19 cellular contexts compared by ENCODE assay signal in genomic region chr5:1213508-1214162, GRCh38. TPM values are rescaled to one million over a fixed set of nuclear protein-coding genes. Genes with fewer than 3 reads are reported as not detected.
DNase-seq lines count a peak whose midpoint lies in the region; ATAC-seq and TF ChIP-seq lines count a peak whose summit lies in the region.
"Had no signal": no experiment of that assay in that cellular context is flagged by ENCODE, and none has a peak within 500 bp of the region (broad histone marks: within the 10 kb centered on the region; RNA-seq: fewer than 3 reads in every experiment).

No MANE protein-coding gene starts in this region.

- no CpG with 5 or more reads among the region's 25 CpGs for WGBS in neuronal stem cell (ENCODE audit: extremely low coverage in 2 of 2, insufficient read length in 2 of 2, insufficient replicate concordance in 1 of 2), 2 donors

- H3K18ac ChIP-seq in neuronal stem cell (ENCODE audit: low read length) = no peak overlapping the region

- peaks cover 9% of the 10 kb centered on the region for H3K4me1 Mint-ChIP-seq in stimulated activated naive CD8-positive, alpha-beta T cell treated with anti-CD3 and anti-CD28 coated beads, Interleukin-15, amount 100 ng/mL, for 72 hours
- H3K4me1 Mint-ChIP-seq in CD4-positive, alpha-beta T cell (ENCODE audit: low read depth) = no peaks in the 10 kb centered on the region
- no peaks in the 10 kb centered on the region for H3K4me1 Mint-ChIP-seq in progenitor cell of endocrine pancreas (ENCODE audit: low read depth)
- H3K4me1 Mint-ChIP-seq: CD14-positive monocyte; CD8-positive, alpha-beta memory T cell had no signal

- no peak overlapping the region for H2AFZ ChIP-seq in neuronal stem cell (ENCODE audit: low read length)

- no peak overlapping the region for H3K4me2 ChIP-seq in neuronal stem cell (ENCODE audit: insufficient read depth, low read length, poor library complexity, severe bottlenecking)

- H2BK120ac ChIP-seq in neuronal stem cell (ENCODE audit: low read depth, low read length) = no peak overlapping the region

- ATAC-seq in Right ventricle myocardium superior (ENCODE audit: poor library complexity) = no peak
- ATAC-seq in stimulated activated naive CD8-positive, alpha-beta T cell treated with anti-CD3 and anti-CD28 coated beads, Interleukin-15, amount 100 ng/mL, for 72 hours = peak; percentile 15
- ATAC-seq in stimulated activated naive CD8-positive, alpha-beta T cell treated with anti-CD3 and anti-CD28 coated beads, Interleukin-15, Interleukin-2, amounts not matched to agents 100 U/mL and 50 U/mL, for 24 hours = no peak
- no peak for ATAC-seq in CD4-positive, alpha-beta T cell (ENCODE audit: poor library complexity)

- intact Hi-C loops in Right ventricle myocardium superior (cut with DNase I) (no loop called here), cardiac septum (cut with DNase I) (no loop called here)
- intact Hi-C loops in CD4-positive, alpha-beta T cell (cut with DNase I, micrococcal nuclease) = no loop called here

- peaks cover 0 to 2% of the 10 kb centered on the region in 2 donors for H3K4me1 ChIP-seq in neuronal stem cell (ENCODE audit: control insufficient read depth in 2 of 2, insufficient read depth in 1 of 2, low read depth in 1 of 2, low read length in 2 of 2)
- H3K4me1 ChIP-seq: Caco-2, HAP-1 had no signal

- H3K9me3 Mint-ChIP-seq in stimulated activated naive CD8-positive, alpha-beta T cell treated with anti-CD3 and anti-CD28 coated beads, Interleukin-15, amount 100 ng/mL, for 72 hours = no peaks in the 10 kb centered on the region
- H3K9me3 Mint-ChIP-seq in CD4-positive, alpha-beta T cell = no peaks in the 10 kb centered on the region
- H3K9me3 Mint-ChIP-seq in progenitor cell of endocrine pancreas (ENCODE audit: low read depth) = peaks cover 4% of the 10 kb centered on the region
- H3K9me3 Mint-ChIP-seq: CD8-positive, alpha-beta memory T cell had no signal

- peaks cover 0 to 7% of the 10 kb centered on the region in 2 donors for H3K9me3 ChIP-seq in neuronal stem cell (replicated peaks in 1 of 2; ENCODE audit: control insufficient read depth in 2 of 2, insufficient read depth in 1 of 2, low read depth in 1 of 2, low read length in 2 of 2)
- no peaks in the 10 kb centered on the region for H3K9me3 ChIP-seq in CD4-positive, alpha-beta T cell (ENCODE audit: control insufficient read depth, low read length)
- H3K9me3 ChIP-seq: Caco-2, HAP-1 had no signal

- no peaks in the 10 kb centered on the region for H3K36me3 ChIP-seq in neuronal stem cell (replicated peaks in 1 of 2; ENCODE audit: control insufficient read depth in 2 of 2, insufficient read depth in 2 of 2, low read length in 2 of 2)
- H3K36me3 ChIP-seq: HAP-1 had no signal

- no peaks in the 10 kb centered on the region for H3K36me3 Mint-ChIP-seq in CD4-positive, alpha-beta T cell (ENCODE audit: low read depth)
- peaks cover 1% of the 10 kb centered on the region for H3K36me3 Mint-ChIP-seq in progenitor cell of endocrine pancreas (ENCODE audit: insufficient read depth)
- H3K36me3 Mint-ChIP-seq: CD14-positive monocyte; CD8-positive, alpha-beta memory T cell had no signal

- H3K4ac ChIP-seq in neuronal stem cell (ENCODE audit: low read length) = no peak overlapping the region

- H2BK5ac ChIP-seq in neuronal stem cell (ENCODE audit: low read length) = no peak overlapping the region

- no peak overlapping the region for H3K9ac ChIP-seq in neuronal stem cell (ENCODE audit: low read depth, low read length, poor library complexity)

- DNase-seq in Right ventricle myocardium superior (peak; percentile 32), cardiac septum (ENCODE audit: low spot score) (no peak), neuronal stem cell (ENCODE audit: low spot score) (no peak), germinal center (ENCODE audit: low spot score) (no peak), progenitor cell of endocrine pancreas (ENCODE audit: low spot score, unreplicated experiment) (no peak)
- DNase-seq in stimulated activated naive CD8-positive, alpha-beta T cell treated with anti-CD3 and anti-CD28 coated beads, Interleukin-15, amount 100 ng/mL, for 72 hours = no peak
- DNase-seq in stimulated activated naive CD8-positive, alpha-beta T cell treated with anti-CD3 and anti-CD28 coated beads, Interleukin-15, Interleukin-2, amounts not matched to agents 100 U/mL and 50 U/mL, for 24 hours = no peak
- DNase-seq in CD4-positive, alpha-beta T cell = no peak
- DNase-seq: Caco-2, DND-41, GDM1 had no signal

- TF ChIP-seq CTCF in CD4-positive, alpha-beta T cell (IDR thresholded peaks at IDR 0.05) = no peak
- no peak for TF ChIP-seq CTCF in progenitor cell of endocrine pancreas (IDR thresholded peaks at IDR 0.05; ENCODE audit: unreplicated experiment)

- H3K4me3 Mint-ChIP-seq in stimulated activated naive CD8-positive, alpha-beta T cell treated with anti-CD3 and anti-CD28 coated beads, Interleukin-15, amount 100 ng/mL, for 72 hours = no peak overlapping the region
- H3K4me3 Mint-ChIP-seq in CD4-positive, alpha-beta T cell = no peak overlapping the region
- no peak overlapping the region for H3K4me3 Mint-ChIP-seq in progenitor cell of endocrine pancreas (ENCODE audit: low read depth)
- H3K4me3 Mint-ChIP-seq: CD14-positive monocyte; CD8-positive, alpha-beta memory T cell had no signal

- no peak overlapping the region for H3K27ac Mint-ChIP-seq in stimulated activated naive CD8-positive, alpha-beta T cell treated with anti-CD3 and anti-CD28 coated beads, Interleukin-15, amount 100 ng/mL, for 72 hours
- no peak overlapping the region for H3K27ac Mint-ChIP-seq in CD4-positive, alpha-beta T cell
- H3K27ac Mint-ChIP-seq in progenitor cell of endocrine pancreas = no peak overlapping the region
- H3K27ac Mint-ChIP-seq: CD14-positive monocyte; CD8-positive, alpha-beta memory T cell had no signal

- POLR2A ChIA-PET in CD4-positive, alpha-beta T cell (lab: Charles Lee) = no interaction called here

- H3K4me3 ChIP-seq in neuronal stem cell (ENCODE audit: low read length in 2 of 2) = no peak overlapping the region
- H3K4me3 ChIP-seq: HAP-1 had no signal

- H3K27me3 Mint-ChIP-seq in stimulated activated naive CD8-positive, alpha-beta T cell treated with anti-CD3 and anti-CD28 coated beads, Interleukin-15, amount 100 ng/mL, for 72 hours = peaks cover 11% of the 10 kb centered on the region
- no peaks in the 10 kb centered on the region for H3K27me3 Mint-ChIP-seq in CD4-positive, alpha-beta T cell
- H3K27me3 Mint-ChIP-seq in progenitor cell of endocrine pancreas = no peaks in the 10 kb centered on the region

- no peak overlapping the region for H2AK5ac ChIP-seq in neuronal stem cell (ENCODE audit: low read depth, low read length)

- H3K79me1 ChIP-seq in neuronal stem cell (ENCODE audit: low read depth, low read length) = no peaks in the 10 kb centered on the region

- no peak overlapping the region for H2BK12ac ChIP-seq in neuronal stem cell (ENCODE audit: low read length)

- no peak overlapping the region for H3K23ac ChIP-seq in neuronal stem cell (ENCODE audit: low read depth, low read length, poor library complexity)

- peaks cover 0 to 12% (median 2%) of the 10 kb centered on the region in 3 experiments for H3K27me3 ChIP-seq in neuronal stem cell (ENCODE audit: control insufficient read depth in 3 of 3, insufficient read depth in 3 of 3, low read depth in 1 of 3, low read length in 3 of 3)
- H3K27me3 ChIP-seq in CD4-positive, alpha-beta T cell (ENCODE audit: control insufficient read depth, insufficient read depth, low read length) = no peaks in the 10 kb centered on the region

- H4K91ac ChIP-seq in neuronal stem cell (ENCODE audit: low read depth, low read length, poor library complexity) = no peak overlapping the region

- CTCF ChIA-PET in CD4-positive, alpha-beta T cell (lab: Charles Lee) = no interaction called here

- H3K14ac ChIP-seq in neuronal stem cell (ENCODE audit: low read length) = peak overlapping the region; percentile 21

- H2BK15ac ChIP-seq in neuronal stem cell (ENCODE audit: low read length) = peak overlapping the region; percentile 26

- H3K27ac ChIP-seq in neuronal stem cell (replicated peaks; ENCODE audit: low read length) = no peak overlapping the region
- H3K27ac ChIP-seq in CD4-positive, alpha-beta T cell (ENCODE audit: low read depth, low read length) = no peak overlapping the region
- H3K27ac ChIP-seq: 22Rv1, HL-60 had no signal

- no peak overlapping the region for H4K8ac ChIP-seq in neuronal stem cell (ENCODE audit: low read depth, low read length)

RNA-seq across cellular contexts. Expression of gene SLC6A18, which starts 11.5 kb away (rescaled TPM):
- total RNA-seq in Right ventricle myocardium superior (not detected), cardiac septum (not detected), progenitor cell of endocrine pancreas (not detected in 2 replicates)
- not detected for polyA plus RNA-seq in neuronal stem cell (2013, experiment 1 of 2)
- polyA plus RNA-seq in neuronal stem cell (2013, experiment 2 of 2) = not detected
- not detected for total RNA-seq in CD4-positive, alpha-beta T cell
- total RNA-seq: A673; Caco-2; CD8-positive, alpha-beta memory T cell; H1 had no signal
- polyA plus RNA-seq: BJ; CD14-positive monocyte; CD8-positive, alpha-beta memory T cell; H1 had no signal

RNA-seq across cellular contexts. Expression of gene SLC6A19, which starts 12.2 kb away (rescaled TPM):
- total RNA-seq in Right ventricle myocardium superior = not detected
- total RNA-seq in cardiac septum = 0.05 TPM
- polyA plus RNA-seq in neuronal stem cell (2013, experiment 1 of 2) = not detected
- not detected for polyA plus RNA-seq in neuronal stem cell (2013, experiment 2 of 2)
- total RNA-seq in CD4-positive, alpha-beta T cell = not detected
- 2.2 and 2.6 TPM in 2 replicates for total RNA-seq in progenitor cell of endocrine pancreas
- total RNA-seq: A673; CD8-positive, alpha-beta memory T cell; H1 had no signal
- polyA plus RNA-seq: BJ; CD14-positive monocyte; CD8-positive, alpha-beta memory T cell had no signal
